ENCODE assay signal across 8 cellular contexts in the genomic region with DNA sequence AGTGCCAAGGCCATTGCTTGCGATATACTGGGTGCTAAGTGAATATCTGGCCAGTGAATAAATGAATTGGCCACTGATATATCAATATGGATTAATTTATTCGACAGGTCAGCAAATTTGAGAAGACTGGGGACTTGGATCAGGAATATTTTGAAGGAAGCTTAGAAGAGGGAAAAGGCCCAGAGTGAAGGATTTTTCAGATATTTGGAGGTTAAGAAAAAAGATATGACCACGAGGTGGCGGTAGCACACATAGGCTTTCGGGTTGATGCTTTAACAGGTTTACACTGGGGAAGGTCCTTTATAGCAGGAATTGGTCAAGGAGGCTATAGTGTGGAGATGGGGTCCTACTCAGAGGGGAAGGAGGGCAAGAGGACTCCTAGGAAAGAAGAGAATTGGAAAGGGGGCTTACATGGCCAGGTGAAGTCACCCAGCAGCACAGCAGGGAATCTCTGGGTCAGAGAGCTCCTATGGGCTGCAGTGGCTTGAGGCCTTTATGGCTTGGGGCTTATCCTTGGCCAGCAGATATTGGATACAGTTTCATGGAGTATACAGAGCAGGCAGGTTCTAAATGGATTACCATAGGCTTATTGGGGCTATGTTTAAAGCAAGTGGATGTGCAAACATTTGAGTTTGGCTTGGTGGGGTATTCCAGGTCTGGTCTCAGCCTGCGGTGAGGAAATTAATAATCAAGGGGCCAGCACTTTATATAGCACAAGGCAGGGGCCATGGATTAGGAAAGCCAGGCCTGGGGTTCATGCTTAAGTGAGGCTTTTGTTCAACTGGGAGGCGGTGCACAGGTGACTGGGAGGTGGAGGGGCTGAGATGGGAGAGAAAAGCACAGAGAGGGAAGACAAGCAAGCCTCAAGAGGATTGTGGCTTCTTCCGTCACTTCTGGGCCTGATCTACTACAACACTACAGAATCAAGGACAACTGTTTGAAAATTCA. TPM values are rescaled to one million over a fixed set of nuclear protein-coding genes. Genes with fewer than 3 reads are reported as not detected.
DNase-seq lines count a peak whose midpoint lies in the region; ATAC-seq and TF ChIP-seq lines count a peak whose summit lies in the region.

No MANE protein-coding gene starts in this region.

- peaks cover 14% of the 10 kb centered on the region for H3K27me3 Mint-ChIP-seq in HFFc6 (ENCODE audit: insufficient read depth)

- H3K4me1 Mint-ChIP-seq in HFFc6 (ENCODE audit: low read depth), result peaks cover 7% of the 10 kb centered on the region; the same call in 1 of the 2 replicates

- H3K4me3 ChIP-seq in SK-N-MC, result no peak overlapping the region
- no peak overlapping the region for H3K4me3 ChIP-seq in choroid plexus epithelial cell (ENCODE audit: low read depth, low read length)

- H3K9me3 ChIP-seq in SK-N-MC (ENCODE audit: low read depth, low read length), result no peaks in the 10 kb centered on the region

- H3K9me3 Mint-ChIP-seq in HFFc6, result no peaks in the 10 kb centered on the region

- TF ChIP-seq CTCF in HFFc6 (IDR thresholded peaks at IDR 0.05) (peak; percentile 90), choroid plexus epithelial cell (conservative IDR thresholded peaks at IDR 0.05; ENCODE audit: low read depth, low read length) (peak; percentile 78)

- H3K27ac Mint-ChIP-seq in HFFc6, result no peak overlapping the region

- no peak for ATAC-seq in GM19452 (IDR thresholded peaks at IDR 0.05; ENCODE audit: unreplicated experiment)

- H3K9ac ChIP-seq in SK-N-MC (ENCODE audit: insufficient read length), result peak overlapping the region; percentile 15

- DNase-seq in DMS153 (lab: John Stamatoyannopoulos, UW) (peak; percentile 4), HFFc6 (no peak), SK-N-MC (ENCODE audit: low read depth, low spot score) (no peak), choroid plexus epithelial cell (ENCODE audit: low read depth) (peak; percentile 73), lung microvascular endothelial cell (ENCODE audit: low read depth in 2 of 2) (peak; percentile 50 to 65), NCI-H1436 (lab: John Stamatoyannopoulos, UW) (no peak)
- no peak for DNase-seq in effector CD8-positive, alpha-beta T cell (lab: John Stamatoyannopoulos, UW)

- no peak overlapping the region for H3K27ac ChIP-seq in SK-N-MC

- no peak overlapping the region for H3K4me3 Mint-ChIP-seq in HFFc6

- H3K36me3 Mint-ChIP-seq in HFFc6 (ENCODE audit: low read depth), result no peaks in the 10 kb centered on the region

- no peaks in the 10 kb centered on the region for H3K36me3 ChIP-seq in SK-N-MC (ENCODE audit: insufficient read depth, low read length)

RNA-seq across cellular contexts. Expression of gene IL1RN, which starts 9.7 kb away (rescaled TPM):
- not detected for total RNA-seq in HFFc6 (2021; fragmentation: NEBNext Ultra II Directional; extraction: Animal tissue kit (Norgen Biotek cat#: 25700))
- not detected in 2 replicates for total RNA-seq in lung microvascular endothelial cell

RNA-seq across cellular contexts. Expression of gene PSD4, which starts 36.7 kb away (rescaled TPM):
- 1 to 10 TPM in 5 of 6 experiments, under 1 TPM in 1; 0.76 to 1.8 (median 1.1) TPM for total RNA-seq in HFFc6 (2021; fragmentation: NEBNext Ultra II Directional; extraction: Animal tissue kit (Norgen Biotek cat#: 25700))
- total RNA-seq in lung microvascular endothelial cell, result 0.44 and 1.2 TPM in 2 replicates

Comparison
In these comparisons a context has a peak if more than half of its experiments do, and no peak if none do; other contexts are left out.
1. DNase-seq: peak in DMS153 (single experiment), choroid plexus epithelial cell (single experiment) and lung microvascular endothelial cell (2 of 2); none in HFFc6 (single experiment), SK-N-MC (single experiment), effector CD8-positive, alpha-beta T cell (single experiment) and NCI-H1436 (single experiment).